In the genomic region with DNA sequence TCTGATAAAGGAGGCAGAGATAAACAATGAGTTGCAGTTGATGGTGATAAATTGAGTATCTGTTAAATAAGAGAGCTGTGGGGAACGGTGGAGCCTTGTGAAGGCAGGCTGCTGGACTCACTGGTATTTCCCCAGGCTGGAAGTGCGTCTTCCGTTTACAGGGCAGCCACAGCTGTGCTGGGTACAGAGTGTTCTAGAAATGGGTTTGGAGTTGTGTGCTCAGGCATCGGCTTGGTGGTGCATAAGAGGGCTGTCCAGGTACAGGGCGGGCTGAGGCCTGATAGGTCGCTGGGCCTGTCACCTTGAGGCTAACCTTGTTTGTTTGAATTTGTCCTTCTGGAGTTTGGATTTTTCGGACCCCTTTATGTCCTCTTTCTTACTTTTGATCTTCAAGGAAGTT, we compare ENCODE assay signal across 13 cellular contexts. TPM values are rescaled to one million over a fixed set of nuclear protein-coding genes. Genes with fewer than 3 reads are reported as not detected.
DNase-seq lines count a peak whose midpoint lies in the region; ATAC-seq and TF ChIP-seq lines count a peak whose summit lies in the region.
"Had no signal": no experiment of that assay in that cellular context is flagged by ENCODE, and none has a peak within 500 bp of the region (broad histone marks: within the 10 kb centered on the region; RNA-seq: fewer than 3 reads in every experiment).

No MANE protein-coding gene starts in this region.

- H3K27me3 Mint-ChIP-seq in chondrocyte (ENCODE audit: low read depth): no peaks in the 10 kb centered on the region

- no peak overlapping the region for H4K5ac ChIP-seq in IMR-90 (ENCODE audit: low read depth, low read length)

- no peaks in the 10 kb centered on the region for H3K27me3 ChIP-seq in IMR-90 (ENCODE audit: control insufficient read depth, insufficient read depth, low read length)
- no peaks in the 10 kb centered on the region for H3K27me3 ChIP-seq in lung (ENCODE audit: control insufficient read depth, insufficient read depth)
- no peaks in the 10 kb centered on the region for H3K27me3 ChIP-seq in stomach
- no peaks in the 10 kb centered on the region for H3K27me3 ChIP-seq in osteoblast (ENCODE audit: insufficient read depth, low read length)

- H2AK9ac ChIP-seq in IMR-90 (replicated peaks; ENCODE audit: low read depth, low read length, poor library complexity): no peak overlapping the region

- no peak overlapping the region for H3K56ac ChIP-seq in IMR-90 (ENCODE audit: extremely low read depth, insufficient read depth, low read length)

- TF ChIP-seq CTCF in IMR-90 (conservative IDR thresholded peaks at IDR 0.05; ENCODE audit: low read depth, low read length) (no peak), chondrocyte (IDR thresholded peaks at IDR 0.05) (no peak), lung (IDR thresholded peaks at IDR 0.05; ENCODE audit: control extremely low read depth, extremely low read depth) (no peak), stomach (IDR thresholded peaks at IDR 0.05) (no peak), osteoblast (IDR thresholded peaks at IDR 0.05; ENCODE audit: extremely low read depth, low read depth, low read length) (no peak)

- TF ChIP-seq EP300 in stomach (IDR thresholded peaks at IDR 0.05): no peak

- peaks cover 53% of the 10 kb centered on the region for H3K4me1 Mint-ChIP-seq in chondrocyte (ENCODE audit: low read depth)

- no peak overlapping the region for H2BK5ac ChIP-seq in IMR-90 (ENCODE audit: low read depth, low read length, poor library complexity, severe bottlenecking)

- H2BK120ac ChIP-seq in IMR-90 (ENCODE audit: low read depth, low read length): peak overlapping the region; percentile 13; the same call in 1 of the 2 replicates

- TF ChIP-seq POLR2A in IMR-90 (IDR thresholded peaks at IDR 0.05; ENCODE audit: low read depth, low read length): no peak
- TF ChIP-seq POLR2A in stomach (IDR thresholded peaks at IDR 0.05): no peak

- H3K18ac ChIP-seq in IMR-90 (ENCODE audit: low read depth, low read length): no peak overlapping the region

- no peak for TF ChIP-seq RAD21 in IMR-90 (IDR thresholded peaks at IDR 0.05; ENCODE audit: low read length)

- H2BK15ac ChIP-seq in IMR-90 (ENCODE audit: low read depth, low read length): no peak overlapping the region

- no peaks in the 10 kb centered on the region for H3K9me3 Mint-ChIP-seq in chondrocyte (ENCODE audit: low read depth)

- H3K79me2 ChIP-seq in osteoblast (ENCODE audit: insufficient read depth, low read length): peaks cover 97% of the 10 kb centered on the region

- H3K14ac ChIP-seq in IMR-90 (replicated peaks; ENCODE audit: low read depth, low read length): no peak overlapping the region

- H3K4me3 Mint-ChIP-seq in chondrocyte (ENCODE audit: unreplicated experiment): no peak overlapping the region

- no peaks in the 10 kb centered on the region for H3K36me3 Mint-ChIP-seq in chondrocyte (ENCODE audit: low read depth)

- H3K23ac ChIP-seq in IMR-90 (ENCODE audit: low read depth, low read length): peak overlapping the region; percentile 64

- peaks cover 13% of the 10 kb centered on the region for H3K9me1 ChIP-seq in IMR-90 (ENCODE audit: insufficient read depth, low read length)

- no peak overlapping the region for H3K9ac ChIP-seq in IMR-90 (ENCODE audit: low read depth, low read length)

- POLR2A ChIA-PET in IMR-90 (lab: Charles Lee; ENCODE audit: unreplicated experiment): no interaction called here

- no peak overlapping the region for H2BK20ac ChIP-seq in IMR-90 (ENCODE audit: low read depth, low read length)

- no CpG with 5 or more reads among the region's 7 CpGs for WGBS in IMR-90 (ENCODE audit: extremely low coverage in 2 of 2, insufficient read length in 1 of 2), 2 experiments
- WGBS in lung, 2 donors: 43 to 62% methylated on average over 7 of the region's 7 CpGs
- WGBS in stomach, 5 donors: 37 to 63% (median 43%) methylated on average over 7 of the region's 7 CpGs

- H3K4me3 ChIP-seq in IMR-90 (ENCODE audit: insufficient read depth, low read depth, low read length) (no peak overlapping the region), lung (no peak overlapping the region), stomach (no peak overlapping the region), osteoblast (ENCODE audit: insufficient read depth, low read length) (no peak overlapping the region)

- in situ Hi-C loops in IMR-90 (cut with MboI; ENCODE audit: low sequenced_read_pairs): no loop called here

- H3K9me3 ChIP-seq in IMR-90 (ENCODE audit: control insufficient read depth, insufficient read depth, low read length): no peaks in the 10 kb centered on the region
- no peaks in the 10 kb centered on the region for H3K9me3 ChIP-seq in lung (ENCODE audit: control insufficient read depth in 2 of 2, insufficient read depth in 1 of 2, low read length in 1 of 2)
- H3K9me3 ChIP-seq in stomach: no peaks in the 10 kb centered on the region
- H3K9me3 ChIP-seq in osteoblast (ENCODE audit: low read depth, low read length): no peaks in the 10 kb centered on the region

- H3K27ac ChIP-seq in IMR-90 (ENCODE audit: insufficient read depth, low read length) (no peak overlapping the region), lung (ENCODE audit: low read depth in 1 of 2, low read length in 1 of 2) (no peak overlapping the region), stomach (peak overlapping the region in 4 of 5 donors; percentile 10 to 48 (median 46)), osteoblast (ENCODE audit: low read depth, low read length) (no peak overlapping the region)

- DNase-seq in IMR-90 (peak; percentile 23), chondrocyte (ENCODE audit: low spot score) (no peak), lung (ENCODE audit: low spot score) (peak; percentile 68), stomach (peak; percentile 74), DMS 273 (lab: John Stamatoyannopoulos, UW; ENCODE audit: unreplicated experiment) (no peak), osteoblast (ENCODE audit: insufficient read length, low spot score, missing footprints) (no peak), DMS53 treated with DMSO at 0.1 percent for 48 hours (lab: John Stamatoyannopoulos, UW; ENCODE audit: unreplicated experiment) (no peak)
- DNase-seq in effector CD8-positive, alpha-beta T cell (lab: John Stamatoyannopoulos, UW): no peak
- DNase-seq: activated CD8-positive, alpha-beta memory T cell treated with anti-CD3 and anti-CD28 coated beads, Interleukin-2, amount 50 U/mL, for 4 hours; central memory CD4-positive, alpha-beta T cell; DMS 273 treated with DMSO at 0.1 percent for 48 hours; head of caudate nucleus; NCI-H1048 had no signal

- peak overlapping the region; percentile 78 for H3K27ac Mint-ChIP-seq in chondrocyte (ENCODE audit: unreplicated experiment)

- H3K4me2 ChIP-seq in IMR-90 (ENCODE audit: low read depth, low read length) (no peak overlapping the region), osteoblast (ENCODE audit: insufficient read depth, low read length) (no peak overlapping the region)

- intact Hi-C loops in IMR-90 (cut with micrococcal nuclease) (no loop called here), stomach (cut with DNase I; ENCODE audit: low total_unique reads) (no loop called here)

- CTCF ChIA-PET in IMR-90 (lab: Yijun Ruan, JAX): no interaction called here

- H4K8ac ChIP-seq in IMR-90 (ENCODE audit: low read depth in 2 of 2, low read length in 2 of 2): peak overlapping the region in 1 of 2 experiments; percentile 52; a peak in 1 of 4 replicates

- H3K79me1 ChIP-seq in IMR-90 (ENCODE audit: low read depth in 1 of 2, low read length in 2 of 2): peaks cover 45 to 80% of the 10 kb centered on the region in 2 experiments

- H3K4me1 ChIP-seq in IMR-90 (ENCODE audit: control insufficient read depth, insufficient read depth, low read length): peaks cover 5% of the 10 kb centered on the region
- peaks cover 11 to 19% of the 10 kb centered on the region in 2 donors for H3K4me1 ChIP-seq in lung (ENCODE audit: control insufficient read depth in 2 of 2, insufficient read depth in 2 of 2, low read length in 2 of 2)
- peaks cover 23 to 97% (median 65%) of the 10 kb centered on the region in 4 donors for H3K4me1 ChIP-seq in stomach
- H3K4me1 ChIP-seq in osteoblast (ENCODE audit: insufficient read depth, low read length): no peaks in the 10 kb centered on the region

- H3K36me3 ChIP-seq in IMR-90 (ENCODE audit: control insufficient read depth, insufficient read depth, low read length) (no peaks in the 10 kb centered on the region), lung (ENCODE audit: control insufficient read depth in 2 of 2, insufficient read depth in 2 of 2, low read length in 2 of 2) (no peaks in the 10 kb centered on the region), stomach (no peaks in the 10 kb centered on the region), osteoblast (ENCODE audit: insufficient read depth, low read length) (no peaks in the 10 kb centered on the region)

- H2AFZ ChIP-seq in IMR-90 (replicated peaks; ENCODE audit: low read length, poor library complexity) (no peak overlapping the region), osteoblast (ENCODE audit: low read length) (no peak overlapping the region)

- H2AK5ac ChIP-seq in IMR-90 (ENCODE audit: low read depth, low read length): no peak overlapping the region

- BruUV-seq in IMR-90 (replicated peaks; lab: Mats Ljungman, UMichigan): no TSS peak

- dilution Hi-C loops in IMR-90 (cut with HindIII; ENCODE audit: low sequenced_read_pairs, unreplicated experiment): no loop called here

- ATAC-seq in IMR-90 (ENCODE audit: low read depth) (peak; percentile 64), lung (ENCODE audit: insufficient read depth, low FRiP score) (peak; percentile 71)

- peaks cover 69% of the 10 kb centered on the region for H4K20me1 ChIP-seq in IMR-90 (ENCODE audit: insufficient read depth, low read length)
- H4K20me1 ChIP-seq in osteoblast (ENCODE audit: insufficient read depth, low read length): peaks cover 57% of the 10 kb centered on the region

- H4K91ac ChIP-seq in IMR-90 (ENCODE audit: insufficient read depth, low read depth, low read length): no peak overlapping the region

- no peak overlapping the region for H3K4ac ChIP-seq in IMR-90 (ENCODE audit: low read depth, low read length)

TF ChIP-seq in IMR-90, 13 proteins besides CTCF, POLR2A, EP300 and RAD21 (continues in another document):
- no peak for TF ChIP-seq BHLHE40 (IDR thresholded peaks at IDR 0.05; ENCODE audit: low read depth, low read length)
- TF ChIP-seq FOS (IDR thresholded peaks at IDR 0.05; ENCODE audit: low read depth, low read length): no peak
- no peak for TF ChIP-seq CEBPB (IDR thresholded peaks at IDR 0.05; ENCODE audit: low read depth, low read length)
- no peak for TF ChIP-seq MAFK (IDR thresholded peaks at IDR 0.05; ENCODE audit: low read depth, low read length)

RNA-seq across cellular contexts. Expression of a gene that starts 39.3 kb away (rescaled TPM):
- total RNA-seq in IMR-90 (2012; rRNA removed) (14.5 and 22.8 TPM in 2 replicates), chondrocyte (57.8 to 80.3 TPM (median 59.3 TPM) in 3 replicates), lung (100 to 1,000 TPM in 1 of 2 donors, 10 to 100 TPM in 1; 82.0 to 239 TPM), stomach (100 to 1,000 TPM in 3 of 5 donors, 10 to 100 TPM in 2; 31.3 to 183 (median 142) TPM), osteoblast (55.0 and 64.2 TPM in 2 replicates)
- polyA plus RNA-seq in IMR-90 (2012; rRNA removed) (17.5 and 20.1 TPM in 2 replicates), lung (10 to 100 TPM; 10.5 to 19.7 TPM), stomach (1 to 10 TPM; 8.8 to 9.2 (median 9.0) TPM)
- 9.7 and 16.0 TPM in 2 replicates for polyA plus RNA-seq in IMR-90 (2012; cell fraction: cytosol; rRNA removed)
- 28.7 and 32.4 TPM in 2 replicates for polyA plus RNA-seq in IMR-90 (2012; cell fraction: nucleus; rRNA removed; ENCODE audit: low replicate concordance)

Comparison
In these comparisons a context has a peak if more than half of its experiments do, and no peak if none do; other contexts are left out.
1. DNase-seq: peak in IMR-90 (single experiment), lung (single experiment) and stomach (single experiment); none in chondrocyte (single experiment), DMS 273 (single experiment), effector CD8-positive, alpha-beta T cell (single experiment), osteoblast (single experiment) and DMS53 treated with DMSO at 0.1 percent for 48 hours (single experiment).
2. H3K27ac ChIP-seq: peak in stomach (4 of 5); none in IMR-90 (single experiment), lung (0 of 2) and osteoblast (single experiment).